Comparison of ENCODE assay signal across 1 cellular context in genomic region chr14:96536807-96537206, GRCh38.
A peak's percentile ranks its signal among the peaks of the same experiment; 100 is the strongest.
TF ChIP-seq lines count a peak whose summit lies in the region.

No MANE protein-coding gene starts in this region.

TF ChIP-seq in K562, 482 proteins besides CTCF, POLR2A, EP300 and RAD21:
- TF ChIP-seq POLR2AphosphoS5 (IDR thresholded peaks at IDR 0.05; ENCODE audit: control insufficient read depth, insufficient read depth, low read depth, low read length) (no peak), MCM2 (IDR thresholded peaks at IDR 0.05; ENCODE audit: low read depth) (no peak), TEAD4 (IDR thresholded peaks at IDR 0.05; ENCODE audit: low read length) (no peak), TEAD4 (CRISPR knock-in tag; IDR thresholded peaks at IDR 0.05; ENCODE audit: borderline replicate concordance) (no peak), C11orf30 (IDR thresholded peaks at IDR 0.05; ENCODE audit: low read depth) (peak; percentile 55), ZNF274 (IDR thresholded peaks at IDR 0.05; ENCODE audit: borderline replicate concordance, low read depth, low read length) (no peak), ZNF316 (IDR thresholded peaks at IDR 0.05) (peak; percentile 67), MAFG (tag; conservative IDR thresholded peaks at IDR 0.05) (0 out of 2 replicates have a peak, but pooled peaks have one; percentile 17), KAT2B (IDR thresholded peaks at IDR 0.05; ENCODE audit: low read depth, low read length) (no peak), TAL1 (IDR thresholded peaks at IDR 0.05) (no peak), NFIX (CRISPR knock-in tag; IDR thresholded peaks at IDR 0.05; ENCODE audit: low read depth) (no peak)
- TF ChIP-seq, protein P1, sequence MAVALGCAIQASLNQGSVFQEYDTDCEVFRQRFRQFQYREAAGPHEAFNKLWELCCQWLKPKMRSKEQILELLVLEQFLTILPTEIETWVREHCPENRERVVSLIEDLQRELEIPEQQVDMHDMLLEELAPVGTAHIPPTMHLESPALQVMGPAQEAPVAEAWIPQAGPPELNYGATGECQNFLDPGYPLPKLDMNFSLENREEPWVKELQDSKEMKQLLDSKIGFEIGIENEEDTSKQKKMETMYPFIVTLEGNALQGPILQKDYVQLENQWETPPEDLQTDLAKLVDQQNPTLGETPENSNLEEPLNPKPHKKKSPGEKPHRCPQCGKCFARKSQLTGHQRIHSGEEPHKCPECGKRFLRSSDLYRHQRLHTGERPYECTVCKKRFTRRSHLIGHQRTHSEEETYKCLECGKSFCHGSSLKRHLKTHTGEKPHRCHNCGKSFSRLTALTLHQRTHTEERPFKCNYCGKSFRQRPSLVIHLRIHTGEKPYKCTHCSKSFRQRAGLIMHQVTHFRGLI (CRISPR knock-in tag; IDR thresholded peaks at IDR 0.05): no peak
- TF ChIP-seq, protein P2, sequence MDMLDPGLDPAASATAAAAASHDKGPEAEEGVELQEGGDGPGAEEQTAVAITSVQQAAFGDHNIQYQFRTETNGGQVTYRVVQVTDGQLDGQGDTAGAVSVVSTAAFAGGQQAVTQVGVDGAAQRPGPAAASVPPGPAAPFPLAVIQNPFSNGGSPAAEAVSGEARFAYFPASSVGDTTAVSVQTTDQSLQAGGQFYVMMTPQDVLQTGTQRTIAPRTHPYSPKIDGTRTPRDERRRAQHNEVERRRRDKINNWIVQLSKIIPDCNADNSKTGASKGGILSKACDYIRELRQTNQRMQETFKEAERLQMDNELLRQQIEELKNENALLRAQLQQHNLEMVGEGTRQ (CRISPR knock-in tag; IDR thresholded peaks at IDR 0.05): no peak
- TF ChIP-seq, protein P3, sequence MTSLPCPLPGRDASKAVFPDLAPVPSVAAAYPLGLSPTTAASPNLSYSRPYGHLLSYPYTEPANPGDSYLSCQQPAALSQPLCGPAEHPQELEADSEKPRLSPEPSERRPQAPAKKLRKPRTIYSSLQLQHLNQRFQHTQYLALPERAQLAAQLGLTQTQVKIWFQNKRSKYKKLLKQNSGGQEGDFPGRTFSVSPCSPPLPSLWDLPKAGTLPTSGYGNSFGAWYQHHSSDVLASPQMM (CRISPR knock-in tag; IDR thresholded peaks at IDR 0.05): no peak
